In genomic region chr10:26503911-26504310, GRCh38 we compare ENCODE assay signal across 10 cellular contexts.
DNase-seq lines count a peak whose midpoint lies in the region; ATAC-seq, FAIRE-seq and TF ChIP-seq lines count a peak whose summit lies in the region.
"Had no signal": no experiment of that assay in that cellular context is flagged by ENCODE, and none has a peak within 500 bp of the region (broad histone marks: within the 10 kb centered on the region; RNA-seq: fewer than 3 reads in every experiment).

No MANE protein-coding gene starts in this region.

- H3K27ac ChIP-seq in neural progenitor cell: no peak overlapping the region
- H3K27ac ChIP-seq: thyroid gland had no signal

- H3K36me3 Mint-ChIP-seq in activated CD4-positive, alpha-beta T cell treated with anti-CD3 and anti-CD28 coated beads for 36 hours (ENCODE audit: low read depth): peaks cover 65% of the 10 kb centered on the region
- H3K36me3 Mint-ChIP-seq in activated CD8-positive, alpha-beta T cell treated with anti-CD3 and anti-CD28 coated beads for 36 hours (ENCODE audit: low read depth): peaks cover 64% of the 10 kb centered on the region
- no peaks in the 10 kb centered on the region for H3K36me3 Mint-ChIP-seq in neural progenitor cell

- DNase-seq in activated CD4-positive, alpha-beta T cell treated with anti-CD3 and anti-CD28 coated beads for 36 hours: peak; percentile 54
- no peak for DNase-seq in activated CD4-positive, alpha-beta T cell treated with anti-CD3 and anti-CD28 coated beads for 1 hour
- DNase-seq in KBM-7: peak; percentile 20
- DNase-seq in activated CD8-positive, alpha-beta T cell treated with anti-CD3 and anti-CD28 coated beads for 36 hours: peak; percentile 35
- DNase-seq in neural progenitor cell (ENCODE audit: low spot score): peak; percentile 27
- DNase-seq in GF-D8 (lab: John Stamatoyannopoulos, UW): no peak
- no peak for DNase-seq in activated CD4-positive, CD25-positive, alpha-beta regulatory T cell treated with anti-CD3 and anti-CD28 coated beads, Interleukin-2, amount 50 U/mL, for 72 hours
- no peak for DNase-seq in HTR-8/SVneo (ENCODE audit: insufficient read length, low spot score)
- DNase-seq: thyroid gland had no signal

- H3K4me2 ChIP-seq in neural progenitor cell: no peak overlapping the region

- no peaks in the 10 kb centered on the region for H4K20me1 ChIP-seq in neural progenitor cell (ENCODE audit: low read depth)

- H3K4me3 Mint-ChIP-seq in activated CD4-positive, alpha-beta T cell treated with anti-CD3 and anti-CD28 coated beads for 36 hours: no peak overlapping the region
- no peak overlapping the region for H3K4me3 Mint-ChIP-seq in activated CD8-positive, alpha-beta T cell treated with anti-CD3 and anti-CD28 coated beads for 36 hours
- no peak overlapping the region for H3K4me3 Mint-ChIP-seq in neural progenitor cell

- no peaks in the 10 kb centered on the region for H3F3A ChIP-seq in neural progenitor cell (ENCODE audit: low read depth)

- H3K4me1 Mint-ChIP-seq in activated CD4-positive, alpha-beta T cell treated with anti-CD3 and anti-CD28 coated beads for 36 hours: peaks cover 15% of the 10 kb centered on the region
- peaks cover 24% of the 10 kb centered on the region for H3K4me1 Mint-ChIP-seq in activated CD8-positive, alpha-beta T cell treated with anti-CD3 and anti-CD28 coated beads for 36 hours (ENCODE audit: low read depth)
- H3K4me1 Mint-ChIP-seq in neural progenitor cell: no peaks in the 10 kb centered on the region

- no peak for FAIRE-seq in HTR-8/SVneo (lab: Jason Lieb, UNC)
- FAIRE-seq: GM12892 had no signal

- H3K9me3 Mint-ChIP-seq in activated CD4-positive, alpha-beta T cell treated with anti-CD3 and anti-CD28 coated beads for 36 hours (ENCODE audit: low read depth): no peaks in the 10 kb centered on the region
- H3K9me3 Mint-ChIP-seq in activated CD8-positive, alpha-beta T cell treated with anti-CD3 and anti-CD28 coated beads for 36 hours: no peaks in the 10 kb centered on the region
- H3K9me3 Mint-ChIP-seq in neural progenitor cell: no peaks in the 10 kb centered on the region

- H3K79me2 ChIP-seq in neural progenitor cell (ENCODE audit: low read depth): no peaks in the 10 kb centered on the region

- no peaks in the 10 kb centered on the region for H3K27me3 ChIP-seq in neural progenitor cell
- H3K27me3 ChIP-seq: thyroid gland had no signal

- H3K4me3 ChIP-seq in neural progenitor cell: no peak overlapping the region
- H3K4me3 ChIP-seq: thyroid gland had no signal

- CTCF ChIA-PET in activated CD4-positive, alpha-beta T cell treated with anti-CD3 and anti-CD28 coated beads for 36 hours (lab: Charles Lee): interaction anchor here (0.7 to 1.0 kb wide), 3 partner anchors 10 to 164 kb away, joined by 3 to 4 read pairs (median 4); no protein-coding TSS in a partner anchor
- CTCF ChIA-PET in activated CD8-positive, alpha-beta T cell treated with anti-CD3 and anti-CD28 coated beads for 36 hours (lab: Charles Lee): interaction anchor here (0.7 to 1.1 kb wide), 7 partner anchors 9 to 169 kb away, joined by 3 to 6 read pairs (median 3); no protein-coding TSS in a partner anchor

- intact Hi-C loops in activated CD4-positive, alpha-beta T cell treated with anti-CD3 and anti-CD28 coated beads for 36 hours (cut with DNase I, micrococcal nuclease): loop anchor here in 1 of 2 experiments (5.0 kb wide), 1 partner anchor 147 kb away; no protein-coding TSS in a partner anchor
- intact Hi-C loops in activated CD8-positive, alpha-beta T cell treated with anti-CD3 and anti-CD28 coated beads for 36 hours (cut with micrococcal nuclease): no loop called here

- POLR2A ChIA-PET in activated CD4-positive, alpha-beta T cell treated with anti-CD3 and anti-CD28 coated beads for 36 hours (lab: Charles Lee): no interaction called here
- POLR2A ChIA-PET in activated CD8-positive, alpha-beta T cell treated with anti-CD3 and anti-CD28 coated beads for 36 hours (lab: Charles Lee): interaction anchor here (0.8 to 1.0 kb wide), 3 partner anchors 9 to 151 kb away, joined by 3 read pairs; no protein-coding TSS in a partner anchor

- no peaks in the 10 kb centered on the region for H3K4me1 ChIP-seq in neural progenitor cell
- H3K4me1 ChIP-seq: thyroid gland had no signal

- no peaks in the 10 kb centered on the region for H3K9me3 ChIP-seq in neural progenitor cell (ENCODE audit: low read depth)
- H3K9me3 ChIP-seq: thyroid gland had no signal

- in situ Hi-C loops in KBM-7 (cut with MboI; ENCODE audit: low pct_unique_long_range_greater_than_20kb, low sequenced_read_pairs): no loop called here

- H2AFZ ChIP-seq in neural progenitor cell (replicated peaks): peak overlapping the region; percentile 83

- no peak for TF ChIP-seq CTCF in activated CD8-positive, alpha-beta T cell treated with anti-CD3 and anti-CD28 coated beads for 36 hours (IDR thresholded peaks at IDR 0.05)
- TF ChIP-seq CTCF in neural progenitor cell (IDR thresholded peaks at IDR 0.05): peak; percentile 45

- H3K27ac Mint-ChIP-seq in activated CD4-positive, alpha-beta T cell treated with anti-CD3 and anti-CD28 coated beads for 36 hours: peak overlapping the region; percentile 43
- peak overlapping the region; percentile 64 for H3K27ac Mint-ChIP-seq in activated CD8-positive, alpha-beta T cell treated with anti-CD3 and anti-CD28 coated beads for 36 hours
- no peak overlapping the region for H3K27ac Mint-ChIP-seq in neural progenitor cell

- no peaks in the 10 kb centered on the region for H3K36me3 ChIP-seq in neural progenitor cell
- H3K36me3 ChIP-seq: thyroid gland had no signal

- ATAC-seq in activated CD4-positive, alpha-beta T cell treated with anti-CD3 and anti-CD28 coated beads for 36 hours: no peak
- no peak for ATAC-seq in activated CD8-positive, alpha-beta T cell treated with anti-CD3 and anti-CD28 coated beads for 36 hours

- H3K27me3 Mint-ChIP-seq in activated CD4-positive, alpha-beta T cell treated with anti-CD3 and anti-CD28 coated beads for 36 hours: no peaks in the 10 kb centered on the region
- H3K27me3 Mint-ChIP-seq in activated CD8-positive, alpha-beta T cell treated with anti-CD3 and anti-CD28 coated beads for 36 hours: no peaks in the 10 kb centered on the region
- peaks cover 6% of the 10 kb centered on the region for H3K27me3 Mint-ChIP-seq in neural progenitor cell (ENCODE audit: insufficient read depth, low read depth)

- no peak overlapping the region for H3K9ac ChIP-seq in neural progenitor cell

Comparison
In these comparisons a context has a peak if more than half of its experiments do, and no peak if none do; other contexts are left out.
1. DNase-seq: peak in activated CD4-positive, alpha-beta T cell treated with anti-CD3 and anti-CD28 coated beads for 36 hours (single experiment), KBM-7 (single experiment), activated CD8-positive, alpha-beta T cell treated with anti-CD3 and anti-CD28 coated beads for 36 hours (single experiment) and neural progenitor cell (single experiment); none in activated CD4-positive, alpha-beta T cell treated with anti-CD3 and anti-CD28 coated beads for 1 hour (single experiment), GF-D8 (single experiment), activated CD4-positive, CD25-positive, alpha-beta regulatory T cell treated with anti-CD3 and anti-CD28 coated beads, Interleukin-2, amount 50 U/mL, for 72 hours (single experiment) and HTR-8/SVneo (single experiment).